29 cellular contexts compared by ENCODE assay signal in genomic region chr5:101278917-101279316, GRCh38.
"Had no signal": no experiment of that assay in that cellular context is flagged by ENCODE, and none has a peak within 500 bp of the region (broad histone marks: within the 10 kb centered on the region; RNA-seq: fewer than 3 reads in every experiment).

No MANE protein-coding gene starts in this region.

- ATAC-seq: activated CD4-positive, alpha-beta T cell treated with anti-CD3 and anti-CD28 coated beads for 36 hours; activated CD4-positive, CD25-positive, alpha-beta regulatory T cell treated with anti-CD3 and anti-CD28 coated beads, Interleukin-2, amount 50 U/mL, for 24 hours; activated CD8-positive, alpha-beta T cell treated with anti-CD3 and anti-CD28 coated beads, Interleukin-2, amount 10 ng/mL, durations not matched to agents 7 days and 5 days; Right ventricle myocardium inferior; WTC11 had no signal

- FAIRE-seq: TTC549 had no signal

- DNase-seq: activated CD4-positive, alpha-beta T cell treated with anti-CD3 and anti-CD28 coated beads for 36 hours; activated CD4-positive, alpha-beta T cell treated with anti-CD3 and anti-CD28 coated beads, Interleukin-2, amount 10 ng/mL, durations not matched to agents 7 days and 5 days; activated CD4-positive, alpha-beta T cell treated with anti-CD3 and anti-CD28 coated beads, Interleukin-2, amount 50 U/mL, for 48 hours; activated CD8-positive, alpha-beta T cell treated with anti-CD3 and anti-CD28 coated beads, Interleukin-2, amount 10 ng/mL, durations not matched to agents 7 days and 5 days; activated gamma-delta T cell; activated naive CD4-positive, alpha-beta T cell treated with Interleukin-2 at 50 U/mL for 16 hours; activated naive CD8-positive, alpha-beta T cell treated with anti-CD3 and anti-CD28 coated beads, Interleukin-2, amount 10 ng/mL, durations not matched to agents 7 days and 5 days; activated T-cell treated with anti-CD3 and anti-CD28 coated beads, Interleukin-2, amount 50 U/mL, for 24 hours; amygdala; MM.1S; MV-4-11; NCI-H1092; NCI-H1436 treated with DMSO at 0.1 percent for 48 hours; NCI-H1694 treated with DMSO at 0.1 percent for 48 hours; NCI-H2029; NCI-H345; NCI-H524 treated with DMSO at 0.1 percent for 48 hours; NK-92 treated with Interleukin-12 subunit alpha and Interleukin-12 subunit beta, amount 100 ng/mL, for 24 hours had no signal

- H3K4me3 ChIP-seq: cardiac muscle cell, PC-9 had no signal

- H3K9ac ChIP-seq: KMS-11 had no signal

- H2AFZ ChIP-seq: PC-9 had no signal

- H3K4me2 ChIP-seq: KMS-11, PC-9 had no signal

- H3K36me3 ChIP-seq: cardiac muscle cell had no signal

- H3K27ac Mint-ChIP-seq: activated CD4-positive, alpha-beta T cell treated with anti-CD3 and anti-CD28 coated beads for 36 hours; activated CD4-positive, alpha-beta T cell treated with anti-CD3 and anti-CD28 coated beads, Interleukin-2, amount 10 ng/mL, durations not matched to agents 7 days and 5 days; activated CD8-positive, alpha-beta T cell treated with anti-CD3 and anti-CD28 coated beads, Interleukin-2, amount 10 ng/mL, durations not matched to agents 7 days and 5 days; activated naive CD4-positive, alpha-beta T cell treated with anti-CD3 and anti-CD28 coated beads, Interleukin-2, amount 50 U/mL, for 24 hours; activated naive CD8-positive, alpha-beta T cell treated with anti-CD3 and anti-CD28 coated beads, Interleukin-2, amount 10 ng/mL, durations not matched to agents 7 days and 5 days; activated T-cell treated with anti-CD3 and anti-CD28 coated beads, Interleukin-2, amount 50 U/mL, for 24 hours; T-helper 2 cell treated with Interferon-gamma antibody and Interleukin-4, amounts not matched to agents 5 μg/mL and 100 μg/mL, for 36 hours; WTC11 had no signal

- H3K4me3 Mint-ChIP-seq: activated CD4-positive, alpha-beta T cell treated with anti-CD3 and anti-CD28 coated beads for 36 hours; activated CD4-positive, alpha-beta T cell treated with anti-CD3 and anti-CD28 coated beads, Interleukin-2, amount 10 ng/mL, durations not matched to agents 7 days and 5 days; activated CD8-positive, alpha-beta T cell treated with anti-CD3 and anti-CD28 coated beads, Interleukin-2, amount 10 ng/mL, durations not matched to agents 7 days and 5 days; activated naive CD4-positive, alpha-beta T cell treated with anti-CD3 and anti-CD28 coated beads, Interleukin-2, amount 50 U/mL, for 24 hours; activated naive CD8-positive, alpha-beta T cell treated with anti-CD3 and anti-CD28 coated beads, Interleukin-2, amount 10 ng/mL, durations not matched to agents 7 days and 5 days; activated T-cell treated with anti-CD3 and anti-CD28 coated beads, Interleukin-2, amount 50 U/mL, for 24 hours; brain; T-helper 2 cell treated with Interferon-gamma antibody and Interleukin-4, amounts not matched to agents 5 μg/mL and 100 μg/mL, for 36 hours; WTC11 had no signal

- H3K27me3 Mint-ChIP-seq: activated CD4-positive, alpha-beta T cell treated with anti-CD3 and anti-CD28 coated beads for 36 hours; activated CD4-positive, alpha-beta T cell treated with anti-CD3 and anti-CD28 coated beads, Interleukin-2, amount 10 ng/mL, durations not matched to agents 7 days and 5 days; activated naive CD4-positive, alpha-beta T cell treated with anti-CD3 and anti-CD28 coated beads, Interleukin-2, amount 50 U/mL, for 24 hours; activated naive CD8-positive, alpha-beta T cell treated with anti-CD3 and anti-CD28 coated beads, Interleukin-2, amount 10 ng/mL, durations not matched to agents 7 days and 5 days; activated T-cell treated with anti-CD3 and anti-CD28 coated beads, Interleukin-2, amount 50 U/mL, for 24 hours; brain had no signal

- H3K27ac ChIP-seq: cardiac muscle cell, KMS-11, PC-9, RWPE1 had no signal

- H3K4me1 Mint-ChIP-seq: activated CD4-positive, alpha-beta T cell treated with anti-CD3 and anti-CD28 coated beads for 36 hours; activated CD4-positive, alpha-beta T cell treated with anti-CD3 and anti-CD28 coated beads, Interleukin-2, amount 10 ng/mL, durations not matched to agents 7 days and 5 days; activated naive CD4-positive, alpha-beta T cell treated with anti-CD3 and anti-CD28 coated beads, Interleukin-2, amount 50 U/mL, for 24 hours; activated naive CD8-positive, alpha-beta T cell treated with anti-CD3 and anti-CD28 coated beads, Interleukin-2, amount 10 ng/mL, durations not matched to agents 7 days and 5 days had no signal

- H3K27me3 ChIP-seq: cardiac muscle cell had no signal

- H3K36me3 Mint-ChIP-seq: activated naive CD4-positive, alpha-beta T cell treated with anti-CD3 and anti-CD28 coated beads, Interleukin-2, amount 50 U/mL, for 24 hours; activated naive CD8-positive, alpha-beta T cell treated with anti-CD3 and anti-CD28 coated beads, Interleukin-2, amount 10 ng/mL, durations not matched to agents 7 days and 5 days; brain; WTC11 had no signal

- H3K9me3 Mint-ChIP-seq: activated CD4-positive, alpha-beta T cell treated with anti-CD3 and anti-CD28 coated beads, Interleukin-2, amount 10 ng/mL, durations not matched to agents 7 days and 5 days; activated naive CD4-positive, alpha-beta T cell treated with anti-CD3 and anti-CD28 coated beads, Interleukin-2, amount 50 U/mL, for 24 hours; activated naive CD8-positive, alpha-beta T cell treated with anti-CD3 and anti-CD28 coated beads, Interleukin-2, amount 10 ng/mL, durations not matched to agents 7 days and 5 days; activated T-cell treated with anti-CD3 and anti-CD28 coated beads, Interleukin-2, amount 50 U/mL, for 24 hours; brain; T-helper 2 cell treated with Interferon-gamma antibody and Interleukin-4, amounts not matched to agents 5 μg/mL and 100 μg/mL, for 36 hours; WTC11 had no signal
